Comparison of ENCODE assay signal across 25 cellular contexts in the genomic region with DNA sequence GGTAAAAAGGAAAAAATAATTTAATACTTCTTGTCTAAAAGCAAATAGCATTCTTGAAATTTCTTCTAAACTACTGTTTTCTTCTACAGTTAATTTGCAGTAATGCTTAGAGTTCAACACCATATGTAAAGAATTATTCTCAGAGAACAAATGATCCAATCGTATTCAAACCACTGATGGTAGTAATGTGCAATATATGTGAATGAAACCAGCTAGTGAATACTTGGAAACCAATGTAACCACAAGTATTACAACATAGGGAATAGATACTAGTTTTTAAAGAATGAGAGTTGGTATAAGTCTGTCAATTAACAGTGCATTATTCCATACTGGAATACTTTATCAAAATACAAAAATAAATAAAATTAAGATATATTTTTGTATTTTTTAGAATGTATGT.
DNase-seq lines count a peak whose midpoint lies in the region; ATAC-seq and TF ChIP-seq lines count a peak whose summit lies in the region.
"Had no signal": no experiment of that assay in that cellular context is flagged by ENCODE, and none has a peak within 500 bp of the region (broad histone marks: within the 10 kb centered on the region; RNA-seq: fewer than 3 reads in every experiment).

No MANE protein-coding gene starts in this region.

- H3K14ac ChIP-seq in IMR-90 (replicated peaks; ENCODE audit: low read depth, low read length): no peak overlapping the region

- no peak overlapping the region for H3K23ac ChIP-seq in IMR-90 (ENCODE audit: low read depth, low read length)

- H3K36me3 ChIP-seq in IMR-90 (ENCODE audit: control insufficient read depth, insufficient read depth, low read length): no peaks in the 10 kb centered on the region
- H3K36me3 ChIP-seq: breast epithelium, HAP-1, thyroid gland had no signal

- H2BK5ac ChIP-seq in IMR-90 (ENCODE audit: low read depth, low read length, poor library complexity, severe bottlenecking): no peak overlapping the region

- POLR2A ChIA-PET in IMR-90 (lab: Charles Lee; ENCODE audit: unreplicated experiment): no interaction called here
- POLR2A ChIA-PET in activated CD4-positive, alpha-beta memory T cell treated with anti-CD3 and anti-CD28 coated beads for 36 hours (lab: Charles Lee): no interaction called here

- no peak for TF ChIP-seq RAD21 in IMR-90 (IDR thresholded peaks at IDR 0.05; ENCODE audit: low read length)

- BruUV-seq in IMR-90 (replicated peaks; lab: Mats Ljungman, UMichigan): no TSS peak

- H3K56ac ChIP-seq in IMR-90 (ENCODE audit: extremely low read depth, insufficient read depth, low read length): no peak overlapping the region

- no peak overlapping the region for H2AK9ac ChIP-seq in IMR-90 (replicated peaks; ENCODE audit: low read depth, low read length, poor library complexity)

- no peak overlapping the region for H3K4me3 Mint-ChIP-seq in activated CD4-positive, alpha-beta memory T cell treated with anti-CD3 and anti-CD28 coated beads for 36 hours
- H3K4me3 Mint-ChIP-seq: dendritic cell treated with granulocyte-macrophage colony-stimulating factor and Interleukin-4, amounts not matched to agents 40 ng/mL and 50 ng/mL, for 4 days had no signal

- no peak overlapping the region for H2BK120ac ChIP-seq in IMR-90 (ENCODE audit: low read depth, low read length)

- no peak for ATAC-seq in IMR-90 (ENCODE audit: low read depth)
- ATAC-seq: activated naive CD4-positive, alpha-beta T cell treated with anti-CD3 and anti-CD28 coated beads, Interleukin-2, amount 50 U/mL, for 72 hours; left lobe of liver had no signal

- H3K9me3 ChIP-seq in IMR-90 (ENCODE audit: control insufficient read depth, insufficient read depth, low read length): no peaks in the 10 kb centered on the region
- H3K9me3 ChIP-seq: breast epithelium, HAP-1, thyroid gland had no signal

- H3K4me2 ChIP-seq in IMR-90 (ENCODE audit: low read depth, low read length): no peak overlapping the region

- H3K79me1 ChIP-seq in IMR-90 (ENCODE audit: low read depth in 1 of 2, low read length in 2 of 2): no peaks in the 10 kb centered on the region

- no peak overlapping the region for H2AFZ ChIP-seq in IMR-90 (replicated peaks; ENCODE audit: low read length, poor library complexity)

- no peak overlapping the region for H2AK5ac ChIP-seq in IMR-90 (ENCODE audit: low read depth, low read length)

- TF ChIP-seq POLR2A in IMR-90 (IDR thresholded peaks at IDR 0.05; ENCODE audit: low read depth, low read length): no peak

- no peaks in the 10 kb centered on the region for H3K36me3 Mint-ChIP-seq in activated CD4-positive, alpha-beta memory T cell treated with anti-CD3 and anti-CD28 coated beads for 36 hours
- H3K36me3 Mint-ChIP-seq: activated naive CD4-positive, alpha-beta T cell treated with anti-CD3 and anti-CD28 coated beads, Interleukin-2, amount 50 U/mL, for 72 hours had no signal

- no peak overlapping the region for H2BK20ac ChIP-seq in IMR-90 (ENCODE audit: low read depth, low read length)

- no peaks in the 10 kb centered on the region for H4K20me1 ChIP-seq in IMR-90 (ENCODE audit: insufficient read depth, low read length)

- no peak overlapping the region for H3K27ac ChIP-seq in IMR-90 (ENCODE audit: insufficient read depth, low read length)
- H3K27ac ChIP-seq: breast epithelium, RWPE1, thyroid gland had no signal

- DNase-seq in AG10803 (ENCODE audit: low read depth): peak; percentile 68
- peak; percentile 1 for DNase-seq in IMR-90
- DNase-seq in amniotic epithelial cell (ENCODE audit: low read depth): peak; percentile 63
- peak; percentile 40 for DNase-seq in fibroblast of the conjunctiva (ENCODE audit: low read depth)
- no peak for DNase-seq in stimulated activated CD4-positive, alpha-beta T cell treated with anti-CD3 and anti-CD28 coated beads, Interleukin-12 subunit alpha, Interleukin-12 subunit beta, amount 100 ng/mL, for 4 hours
- DNase-seq in activated CD4-positive, alpha-beta memory T cell treated with anti-CD3 and anti-CD28 coated beads for 36 hours: no peak
- DNase-seq in posterior vena cava (ENCODE audit: low spot score): no peak
- DNase-seq in cerebellar cortex (ENCODE audit: low spot score): no peak
- DNase-seq: ACHN; DMS79 treated with DMSO at 0.1 percent for 48 hours; Karpas-422; NCI-H1105 treated with DMSO at 0.1 percent for 48 hours; NCI-H510A; NK-92 treated with Interleukin-12 subunit alpha and Interleukin-12 subunit beta, amount 100 ng/mL, for 24 hours; stimulated activated CD4-positive, alpha-beta T cell treated with anti-CD3 and anti-CD28 coated beads, Interleukin-2, amount 100 ng/mL, for 24 hours; stimulated activated naive CD4-positive, alpha-beta T cell treated with Interleukin-2 at 50 U/mL for 16 hours; SW 1271; thyroid gland had no signal

- no peak overlapping the region for H3K27ac Mint-ChIP-seq in activated CD4-positive, alpha-beta memory T cell treated with anti-CD3 and anti-CD28 coated beads for 36 hours
- H3K27ac Mint-ChIP-seq: activated naive CD4-positive, alpha-beta T cell treated with anti-CD3 and anti-CD28 coated beads, Interleukin-2, amount 50 U/mL, for 72 hours; dendritic cell treated with granulocyte-macrophage colony-stimulating factor and Interleukin-4, amounts not matched to agents 40 ng/mL and 50 ng/mL, for 4 days; progenitor cell of endocrine pancreas had no signal

- H3K4ac ChIP-seq in IMR-90 (ENCODE audit: low read depth, low read length): no peak overlapping the region

- dilution Hi-C loops in IMR-90 (cut with HindIII; ENCODE audit: low sequenced_read_pairs, unreplicated experiment): no loop called here

- H3K4me3 ChIP-seq in AG10803 (ENCODE audit: low read length) (no peak overlapping the region), IMR-90 (ENCODE audit: insufficient read depth, low read depth, low read length) (no peak overlapping the region)
- H3K4me3 ChIP-seq: breast epithelium, HAP-1, thyroid gland had no signal

- H3K18ac ChIP-seq in IMR-90 (ENCODE audit: low read depth, low read length): no peak overlapping the region

- CTCF ChIA-PET in IMR-90 (lab: Yijun Ruan, JAX): no interaction called here
- CTCF ChIA-PET in activated CD4-positive, alpha-beta memory T cell treated with anti-CD3 and anti-CD28 coated beads for 36 hours (lab: Charles Lee): no interaction called here

- no peaks in the 10 kb centered on the region for H3K4me1 Mint-ChIP-seq in activated CD4-positive, alpha-beta memory T cell treated with anti-CD3 and anti-CD28 coated beads for 36 hours (ENCODE audit: low read depth)

- H4K8ac ChIP-seq in IMR-90 (ENCODE audit: low read depth in 2 of 2, low read length in 2 of 2): no peak overlapping the region

- H4K91ac ChIP-seq in IMR-90 (ENCODE audit: insufficient read depth, low read depth, low read length): no peak overlapping the region

- TF ChIP-seq CTCF in AG10803 (conservative IDR thresholded peaks at IDR 0.05; ENCODE audit: low read length) (no peak), IMR-90 (conservative IDR thresholded peaks at IDR 0.05; ENCODE audit: low read depth, low read length) (no peak)

- WGBS in IMR-90 (ENCODE audit: extremely low coverage in 2 of 2, insufficient read length in 1 of 2), 2 experiments: no CpG with 5 or more reads among the region's 1 CpG

- no peaks in the 10 kb centered on the region for H3K4me1 ChIP-seq in IMR-90 (ENCODE audit: control insufficient read depth, insufficient read depth, low read length)
- H3K4me1 ChIP-seq: breast epithelium, thyroid gland had no signal

- intact Hi-C loops in IMR-90 (cut with micrococcal nuclease): no loop called here
- intact Hi-C loops in activated CD4-positive, alpha-beta memory T cell treated with anti-CD3 and anti-CD28 coated beads for 36 hours (cut with micrococcal nuclease): no loop called here
- intact Hi-C loops in posterior vena cava (cut with DNase I): no loop called here

- H3K9me3 Mint-ChIP-seq in activated CD4-positive, alpha-beta memory T cell treated with anti-CD3 and anti-CD28 coated beads for 36 hours: no peaks in the 10 kb centered on the region
- H3K9me3 Mint-ChIP-seq: dendritic cell treated with granulocyte-macrophage colony-stimulating factor and Interleukin-4, amounts not matched to agents 40 ng/mL and 50 ng/mL, for 4 days had no signal

- no peak overlapping the region for H2BK15ac ChIP-seq in IMR-90 (ENCODE audit: low read depth, low read length)

- H4K5ac ChIP-seq in IMR-90 (ENCODE audit: low read depth, low read length): no peak overlapping the region

- H3K27me3 Mint-ChIP-seq in activated CD4-positive, alpha-beta memory T cell treated with anti-CD3 and anti-CD28 coated beads for 36 hours: no peaks in the 10 kb centered on the region
- H3K27me3 Mint-ChIP-seq: progenitor cell of endocrine pancreas had no signal

- H3K9me1 ChIP-seq in IMR-90 (ENCODE audit: insufficient read depth, low read length): no peaks in the 10 kb centered on the region

- H3K27me3 ChIP-seq in IMR-90 (ENCODE audit: control insufficient read depth, insufficient read depth, low read length): no peaks in the 10 kb centered on the region
- H3K27me3 ChIP-seq: breast epithelium, thyroid gland had no signal

- in situ Hi-C loops in IMR-90 (cut with MboI; ENCODE audit: low sequenced_read_pairs): no loop called here

- no peak overlapping the region for H3K9ac ChIP-seq in IMR-90 (ENCODE audit: low read depth, low read length)

TF ChIP-seq in IMR-90, 13 proteins besides CTCF, POLR2A, EP300 and RAD21 (continues in another document):
- TF ChIP-seq SMC3 (IDR thresholded peaks at IDR 0.05; ENCODE audit: low read depth, low read length) (no peak), MXI1 (IDR thresholded peaks at IDR 0.05; ENCODE audit: borderline replicate concordance, low read depth, low read length) (no peak), NFE2L2 (IDR thresholded peaks at IDR 0.05; ENCODE audit: low read depth, low read length) (no peak), FOS (IDR thresholded peaks at IDR 0.05; ENCODE audit: low read depth, low read length) (no peak), RCOR1 (IDR thresholded peaks at IDR 0.05; ENCODE audit: insufficient replicate concordance, low read length) (no peak), MAFK (IDR thresholded peaks at IDR 0.05; ENCODE audit: low read depth, low read length) (no peak), RFX5 (IDR thresholded peaks at IDR 0.05; ENCODE audit: low read depth, low read length) (no peak)
- TF ChIP-seq, protein P1, sequence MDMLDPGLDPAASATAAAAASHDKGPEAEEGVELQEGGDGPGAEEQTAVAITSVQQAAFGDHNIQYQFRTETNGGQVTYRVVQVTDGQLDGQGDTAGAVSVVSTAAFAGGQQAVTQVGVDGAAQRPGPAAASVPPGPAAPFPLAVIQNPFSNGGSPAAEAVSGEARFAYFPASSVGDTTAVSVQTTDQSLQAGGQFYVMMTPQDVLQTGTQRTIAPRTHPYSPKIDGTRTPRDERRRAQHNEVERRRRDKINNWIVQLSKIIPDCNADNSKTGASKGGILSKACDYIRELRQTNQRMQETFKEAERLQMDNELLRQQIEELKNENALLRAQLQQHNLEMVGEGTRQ (IDR thresholded peaks at IDR 0.05; ENCODE audit: low read depth, low read length): no peak

Comparison
In these comparisons a context has a peak if more than half of its experiments do, and no peak if none do; other contexts are left out.
1. DNase-seq: peak in AG10803 (single experiment), IMR-90 (single experiment), amniotic epithelial cell (single experiment) and fibroblast of the conjunctiva (single experiment); none in stimulated activated CD4-positive, alpha-beta T cell treated with anti-CD3 and anti-CD28 coated beads, Interleukin-12 subunit alpha, Interleukin-12 subunit beta, amount 100 ng/mL, for 4 hours (single experiment), activated CD4-positive, alpha-beta memory T cell treated with anti-CD3 and anti-CD28 coated beads for 36 hours (single experiment), posterior vena cava (single experiment) and cerebellar cortex (single experiment).